8 cellular contexts compared by ENCODE assay signal in the genomic region with DNA sequence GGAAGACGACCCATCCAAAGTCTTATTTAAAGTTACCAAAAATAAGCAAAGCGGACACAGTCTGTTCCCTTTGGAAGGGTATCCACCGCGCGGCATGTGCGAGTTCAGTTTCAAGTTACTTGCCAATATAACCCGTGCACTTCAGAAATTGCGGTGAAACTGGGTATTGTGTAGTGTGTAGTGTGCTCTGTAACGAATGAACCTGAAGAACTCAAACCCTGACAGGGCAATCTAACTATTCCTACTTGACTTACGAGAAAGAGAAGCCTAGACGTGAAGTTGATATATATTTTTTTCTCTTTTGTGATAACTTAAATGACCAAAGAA. TPM values are rescaled to one million over a fixed set of nuclear protein-coding genes. Genes with fewer than 3 reads are reported as not detected.
DNase-seq lines count a peak whose midpoint lies in the region; ATAC-seq and TF ChIP-seq lines count a peak whose summit lies in the region.

No MANE protein-coding gene starts in this region.

- H4K91ac ChIP-seq in IMR-90 (ENCODE audit: insufficient read depth, low read depth, low read length) = no peak overlapping the region

- H3K14ac ChIP-seq in IMR-90 (replicated peaks; ENCODE audit: low read depth, low read length) = peak overlapping the region; percentile 47

- no peak overlapping the region for H4K5ac ChIP-seq in IMR-90 (ENCODE audit: low read depth, low read length)

- no peak overlapping the region for H2BK15ac ChIP-seq in IMR-90 (ENCODE audit: low read depth, low read length)

- H3K4me1 ChIP-seq in IMR-90 (ENCODE audit: control insufficient read depth, insufficient read depth, low read length) (peaks cover 18% of the 10 kb centered on the region), mucosa of descending colon (ENCODE audit: low read depth) (peaks cover 24% of the 10 kb centered on the region)

- H2AK5ac ChIP-seq in IMR-90 (ENCODE audit: low read depth, low read length) = no peak overlapping the region

- H3K56ac ChIP-seq in IMR-90 (ENCODE audit: extremely low read depth, insufficient read depth, low read length) = peak overlapping the region; percentile 7; the same call in 1 of the 2 replicates

- TF ChIP-seq POLR2A in IMR-90 (IDR thresholded peaks at IDR 0.05; ENCODE audit: low read depth, low read length) = no peak

- DNase-seq in AG10803 (ENCODE audit: low read depth) (no peak), IMR-90 (no peak), brain microvascular endothelial cell (no peak), mucosa of descending colon (no peak), NCI-H345 treated with DMSO at 0.1 percent for 48 hours (lab: John Stamatoyannopoulos, UW; ENCODE audit: unreplicated experiment) (no peak), NOMO-1 treated with dmso at 0.1 percent for 144 hours (lab: John Stamatoyannopoulos, UW; ENCODE audit: unreplicated experiment) (no peak), SW 1271 (lab: John Stamatoyannopoulos, UW) (no peak), D341Med (ENCODE audit: low spot score) (no peak)

- H3K4me2 ChIP-seq in IMR-90 (ENCODE audit: low read depth, low read length) = peak overlapping the region; percentile 85

- H4K8ac ChIP-seq in IMR-90 (ENCODE audit: low read depth in 2 of 2, low read length in 2 of 2) = 0 out of 4 replicates have a peak overlapping the region, but pooled peaks of 1 of the 2 experiments have one; percentile 16

- peaks cover 7 to 38% of the 10 kb centered on the region in 2 experiments; a peak in 2 of 4 replicates for H3K79me1 ChIP-seq in IMR-90 (ENCODE audit: low read depth in 1 of 2, low read length in 2 of 2)

- CTCF ChIA-PET in IMR-90 (lab: Yijun Ruan, JAX) = interaction anchor here (0.7 to 1.1 kb wide), 4 partner anchors 10 to 961 kb away, joined by 3 to 4 read pairs (median 3); no protein-coding TSS in a partner anchor

- dilution Hi-C loops in IMR-90 (cut with HindIII; ENCODE audit: low sequenced_read_pairs, unreplicated experiment) = no loop called here

- H3K9ac ChIP-seq in IMR-90 (ENCODE audit: low read depth, low read length) = peak overlapping the region; percentile 83

- no peak overlapping the region; the same call in 1 of the 2 replicates for H2BK120ac ChIP-seq in IMR-90 (ENCODE audit: low read depth, low read length)

- peaks cover 5% of the 10 kb centered on the region for H3K9me1 ChIP-seq in IMR-90 (ENCODE audit: insufficient read depth, low read length)

- TSS peak; percentile 31 for BruUV-seq in IMR-90 (replicated peaks; lab: Mats Ljungman, UMichigan)

- H2BK20ac ChIP-seq in IMR-90 (ENCODE audit: low read depth, low read length) = no peak overlapping the region

- no peak overlapping the region for H2AK9ac ChIP-seq in IMR-90 (replicated peaks; ENCODE audit: low read depth, low read length, poor library complexity)

- H3K36me3 ChIP-seq in IMR-90 (ENCODE audit: control insufficient read depth, insufficient read depth, low read length) = no peaks in the 10 kb centered on the region
- no peaks in the 10 kb centered on the region for H3K36me3 ChIP-seq in brain microvascular endothelial cell (replicated peaks)
- no peaks in the 10 kb centered on the region for H3K36me3 ChIP-seq in mucosa of descending colon (ENCODE audit: low read depth)

- ATAC-seq in IMR-90 (ENCODE audit: low read depth) = no peak
- ATAC-seq in mucosa of descending colon = no peak

- no CpG with 5 or more reads among the region's 11 CpGs for WGBS in IMR-90 (ENCODE audit: extremely low coverage in 2 of 2, insufficient read length in 1 of 2), 2 experiments

- no peak overlapping the region for H3K18ac ChIP-seq in IMR-90 (ENCODE audit: low read depth, low read length)

- peak overlapping the region; percentile 96 for H2AFZ ChIP-seq in IMR-90 (replicated peaks; ENCODE audit: low read length, poor library complexity)

- peaks cover 6% of the 10 kb centered on the region; the same call in 1 of the 2 replicates for H3K9me3 ChIP-seq in IMR-90 (ENCODE audit: control insufficient read depth, insufficient read depth, low read length)
- H3K9me3 ChIP-seq in mucosa of descending colon = peaks cover 2% of the 10 kb centered on the region

- no peak overlapping the region for H3K4ac ChIP-seq in IMR-90 (ENCODE audit: low read depth, low read length)

- TF ChIP-seq RAD21 in IMR-90 (IDR thresholded peaks at IDR 0.05; ENCODE audit: low read length) = no peak

- peak overlapping the region; percentile 48 for H3K23ac ChIP-seq in IMR-90 (ENCODE audit: low read depth, low read length)

- H3K27me3 ChIP-seq in IMR-90 (ENCODE audit: control insufficient read depth, insufficient read depth, low read length) (no peaks in the 10 kb centered on the region), brain microvascular endothelial cell (replicated peaks) (no peaks in the 10 kb centered on the region)

- H3K27ac ChIP-seq in IMR-90 (ENCODE audit: insufficient read depth, low read length) = peak overlapping the region; percentile 40
- H3K27ac ChIP-seq in brain microvascular endothelial cell = peak overlapping the region; percentile 72

- H3K4me3 ChIP-seq in AG10803 (ENCODE audit: low read length) (peak overlapping the region; percentile 92), IMR-90 (ENCODE audit: insufficient read depth, low read depth, low read length) (peak overlapping the region; percentile 81), brain microvascular endothelial cell (ENCODE audit: low read depth, low read length) (peak overlapping the region; percentile 80), mucosa of descending colon (peak overlapping the region; percentile 81)

- peaks cover 23% of the 10 kb centered on the region for H4K20me1 ChIP-seq in IMR-90 (ENCODE audit: insufficient read depth, low read length)

- H2BK5ac ChIP-seq in IMR-90 (ENCODE audit: low read depth, low read length, poor library complexity, severe bottlenecking) = peak overlapping the region; percentile 11

- intact Hi-C loops in IMR-90 (cut with micrococcal nuclease) (loop anchor here (1.0 to 5.0 kb wide), 5 partner anchors 52 to 936 kb away; no protein-coding TSS in a partner anchor), mucosa of descending colon (cut with DNase I, micrococcal nuclease) (no loop called here)

- POLR2A ChIA-PET in IMR-90 (lab: Charles Lee; ENCODE audit: unreplicated experiment) = interaction anchor here (0.7 kb wide), 1 partner anchor 45 kb away, joined by 4 read pairs; no protein-coding TSS in a partner anchor

- TF ChIP-seq CTCF in AG10803 (conservative IDR thresholded peaks at IDR 0.05; ENCODE audit: low read length) (no peak), IMR-90 (conservative IDR thresholded peaks at IDR 0.05; ENCODE audit: low read depth, low read length) (no peak), brain microvascular endothelial cell (IDR thresholded peaks at IDR 0.05; ENCODE audit: low read depth, low read length, missing control alignments) (no peak), mucosa of descending colon (IDR thresholded peaks at IDR 0.05) (no peak)

- in situ Hi-C loops in IMR-90 (cut with MboI; ENCODE audit: low sequenced_read_pairs) (loop anchor here (25.0 kb wide), 1 partner anchor 921 kb away; no protein-coding TSS in a partner anchor), brain microvascular endothelial cell (cut with HindIII; ENCODE audit: low pct_ligation_motif_present, low sequenced_read_pairs) (no loop called here)

TF ChIP-seq in IMR-90, 13 proteins besides CTCF, POLR2A, EP300 and RAD21:
- no peak for TF ChIP-seq RCOR1 (IDR thresholded peaks at IDR 0.05; ENCODE audit: insufficient replicate concordance, low read length)
TF ChIP-seq in IMR-90: peak in this region for 0.

RNA-seq across cellular contexts. Expression of a gene that starts 1.5 kb away (rescaled TPM):
- 29.6 and 46.4 TPM in 2 replicates for total RNA-seq in IMR-90 (2012; rRNA removed)
- 14.1 and 16.4 TPM in 2 replicates for polyA plus RNA-seq in IMR-90 (2012; rRNA removed)
- 3.6 and 6.5 TPM in 2 replicates for polyA plus RNA-seq in IMR-90 (2012; cell fraction: cytosol; rRNA removed)
- polyA plus RNA-seq in IMR-90 (2012; cell fraction: nucleus; rRNA removed; ENCODE audit: low replicate concordance) = 2.6 and 17.5 TPM in 2 replicates
- 10 to 100 TPM; 56.8 to 88.7 (median 75.1) TPM for total RNA-seq in mucosa of descending colon
